ENCODE assay signal across 7 cellular contexts in genomic region chr10:53029872-53030849, GRCh38.
DNase-seq lines count a peak whose midpoint lies in the region; ATAC-seq and TF ChIP-seq lines count a peak whose summit lies in the region.
"Not testable (repeated sequence)": the region's sequence is repeated elsewhere in the genome, so short reads cannot be mapped to it uniquely, and the experiment has no call there.

No MANE protein-coding gene starts in this region.

- H3K9me3 Mint-ChIP-seq in mesothelial cell of epicardium, result not testable (repeated sequence)

- not testable (repeated sequence) for H3K27me3 ChIP-seq in MG63

- peak; percentile 53 for ATAC-seq in GM18498 (IDR thresholded peaks at IDR 0.05; ENCODE audit: unreplicated experiment)
- peak; percentile 56 for ATAC-seq in GM21515 (IDR thresholded peaks at IDR 0.05; ENCODE audit: unreplicated experiment)
- peak; percentile 68 for ATAC-seq in HG03095 (IDR thresholded peaks at IDR 0.05; ENCODE audit: unreplicated experiment)

- not testable (repeated sequence) for H3K36me3 ChIP-seq in MG63

- H3K27me3 Mint-ChIP-seq in mesothelial cell of epicardium (ENCODE audit: low read depth), result not testable (repeated sequence)

- not testable (repeated sequence) for H3K4me3 ChIP-seq in MG63
- peak overlapping the region; percentile 8 for H3K4me3 ChIP-seq in fibroblast of pulmonary artery (replicated peaks; ENCODE audit: low read depth, low read length)

- DNase-seq in MG63 (peak; percentile 52), fibroblast of pulmonary artery (ENCODE audit: low read depth) (peak; percentile 60)
- DNase-seq in mesothelial cell of epicardium (ENCODE audit: low spot score in 2 of 2, unreplicated experiment in 2 of 2), result not testable (repeated sequence)

- TF ChIP-seq CTCF in VCaP (conservative IDR thresholded peaks at IDR 0.05); fibroblast of pulmonary artery (IDR thresholded peaks at IDR 0.05; ENCODE audit: low read length, missing control alignments); mesothelial cell of epicardium (IDR thresholded peaks at IDR 0.05; ENCODE audit: unreplicated experiment): not testable (repeated sequence)

- H3K27ac Mint-ChIP-seq in mesothelial cell of epicardium, result peak overlapping the region; percentile 96

- H3K9me3 ChIP-seq in MG63, result not testable (repeated sequence)

- H3K4me3 Mint-ChIP-seq in mesothelial cell of epicardium, result peak overlapping the region; percentile 15

- H3K36me3 Mint-ChIP-seq in mesothelial cell of epicardium, result not testable (repeated sequence)

- peak overlapping the region; percentile 96 for H3K27ac ChIP-seq in VCaP

- H3K4me1 Mint-ChIP-seq in mesothelial cell of epicardium, result peaks cover 60% of the 10 kb centered on the region
